Comparison of ENCODE assay signal across 36 cellular contexts in genomic region chr2:45033331-45033730, GRCh38. TPM values are rescaled to one million over a fixed set of nuclear protein-coding genes. Genes with fewer than 3 reads are reported as not detected.
"Had no signal": no experiment of that assay in that cellular context is flagged by ENCODE, and none has a peak within 500 bp of the region (broad histone marks: within the 10 kb centered on the region; RNA-seq: fewer than 3 reads in every experiment).

No MANE protein-coding gene starts in this region.

- H3K4me3 Mint-ChIP-seq: activated CD4-positive, alpha-beta memory T cell treated with anti-CD3 and anti-CD28 coated beads, Interleukin-2, amount 10 ng/mL, durations not matched to agents 7 days and 5 days; activated CD4-positive, alpha-beta T cell treated with anti-CD3 and anti-CD28 coated beads for 36 hours; activated CD4-positive, alpha-beta T cell treated with anti-CD3 and anti-CD28 coated beads, Interleukin-2, amount 10 ng/mL, durations not matched to agents 7 days and 5 days; activated CD8-positive, alpha-beta memory T cell treated with anti-CD3 and anti-CD28 coated beads, Interleukin-2, amount 10 ng/mL, durations not matched to agents 7 days and 5 days; activated CD8-positive, alpha-beta T cell treated with anti-CD3 and anti-CD28 coated beads, Interleukin-2, amount 10 ng/mL, durations not matched to agents 7 days and 5 days; activated naive CD4-positive, alpha-beta T cell treated with anti-CD3 and anti-CD28 coated beads, Interleukin-2, amount 10 ng/mL, durations not matched to agents 7 days and 5 days; activated naive CD4-positive, alpha-beta T cell treated with anti-CD3 and anti-CD28 coated beads, Interleukin-2, amount 50 U/mL, for 24 hours; activated naive CD8-positive, alpha-beta T cell; activated naive CD8-positive, alpha-beta T cell treated with anti-CD3 and anti-CD28 coated beads, Interleukin-2, amount 10 ng/mL, durations not matched to agents 7 days and 5 days; activated naive CD8-positive, alpha-beta T cell treated with anti-CD3 and anti-CD28 coated beads, Interleukin-2, amount 50 U/mL, for 24 hours; activated T-cell treated with anti-CD3 and anti-CD28 coated beads, Interleukin-2, amount 50 U/mL, for 24 hours; brain; central memory CD8-positive, alpha-beta T cell; T-helper 1 cell treated with Interleukin-12 subunit alpha and Interleukin-12 subunit beta and Interleukin-4 antibody, amounts not matched to agents 30 μg/mL and 1 μg/mL, for 36 hours; T-helper 2 cell treated with Interferon-gamma antibody and Interleukin-4, amounts not matched to agents 5 μg/mL and 100 μg/mL, for 36 hours; WTC11 had no signal

- H3K36me3 Mint-ChIP-seq: activated CD8-positive, alpha-beta memory T cell treated with anti-CD3 and anti-CD28 coated beads, Interleukin-2, amount 10 ng/mL, durations not matched to agents 7 days and 5 days; activated naive CD4-positive, alpha-beta T cell treated with anti-CD3 and anti-CD28 coated beads, Interleukin-2, amount 10 ng/mL, durations not matched to agents 7 days and 5 days; activated naive CD4-positive, alpha-beta T cell treated with anti-CD3 and anti-CD28 coated beads, Interleukin-2, amount 50 U/mL, for 24 hours; activated naive CD8-positive, alpha-beta T cell; activated naive CD8-positive, alpha-beta T cell treated with anti-CD3 and anti-CD28 coated beads, Interleukin-2, amount 10 ng/mL, durations not matched to agents 7 days and 5 days; brain; WTC11 had no signal

- DNase-seq: activated CD4-positive, alpha-beta memory T cell treated with anti-CD3 and anti-CD28 coated beads, Interleukin-2, amount 10 ng/mL, durations not matched to agents 7 days and 5 days; activated CD4-positive, alpha-beta T cell treated with anti-CD3 and anti-CD28 coated beads for 1 hour; activated CD4-positive, alpha-beta T cell treated with anti-CD3 and anti-CD28 coated beads for 36 hours; activated CD4-positive, alpha-beta T cell treated with anti-CD3 and anti-CD28 coated beads for 48 hours; activated CD4-positive, alpha-beta T cell treated with anti-CD3 and anti-CD28 coated beads, Interleukin-2, amount 10 ng/mL, durations not matched to agents 7 days and 5 days; activated CD4-positive, alpha-beta T cell treated with anti-CD3 and anti-CD28 coated beads, Interleukin-2, amount 50 U/mL, for 48 hours; activated CD4-positive, CD25-positive, alpha-beta regulatory T cell; activated CD8-positive, alpha-beta memory T cell treated with anti-CD3 and anti-CD28 coated beads for 24 hours; activated CD8-positive, alpha-beta memory T cell treated with anti-CD3 and anti-CD28 coated beads, Interleukin-2, amount 10 ng/mL, durations not matched to agents 7 days and 5 days; activated CD8-positive, alpha-beta memory T cell treated with anti-CD3 and anti-CD28 coated beads, Interleukin-2, amount 50 U/mL, for 48 hours; activated CD8-positive, alpha-beta T cell treated with anti-CD3 and anti-CD28 coated beads, Interleukin-2, amount 10 ng/mL, durations not matched to agents 7 days and 5 days; activated effector memory CD4-positive, alpha-beta T cell treated with Interleukin-2 at 50 U/mL for 16 hours; activated gamma-delta T cell; activated naive CD4-positive, alpha-beta T cell treated with anti-CD3 and anti-CD28 coated beads, Interleukin-2, amount 10 ng/mL, durations not matched to agents 7 days and 5 days; activated naive CD4-positive, alpha-beta T cell treated with Interleukin-2 at 50 U/mL for 16 hours; activated naive CD8-positive, alpha-beta T cell treated with anti-CD3 and anti-CD28 coated beads, Interleukin-2, amount 10 ng/mL, durations not matched to agents 7 days and 5 days; activated naive CD8-positive, alpha-beta T cell treated with anti-CD3 and anti-CD28 coated beads, Interleukin-2, amount 50 U/mL, for 24 hours; activated T-cell treated with anti-CD3 and anti-CD28 coated beads, Interleukin-2, amount 50 U/mL, for 24 hours; activated T-cell treated with anti-CD3 and anti-CD28 coated beads, Interleukin-2, amount 50 U/mL, for 48 hours; amygdala; anterior cingulate cortex; caudate nucleus; cerebellar nuclear complex; T-helper 1 cell; T-helper 2 cell; T-helper 9 cell; WERI-Rb-1 had no signal

- ATAC-seq: activated CD4-positive, alpha-beta T cell treated with anti-CD3 and anti-CD28 coated beads for 36 hours; activated CD4-positive, CD25-positive, alpha-beta regulatory T cell treated with anti-CD3 and anti-CD28 coated beads, Interleukin-2, amount 50 U/mL, for 24 hours; activated CD8-positive, alpha-beta memory T cell treated with anti-CD3 and anti-CD28 coated beads, Interleukin-2, amount 10 ng/mL, durations not matched to agents 7 days and 5 days; activated CD8-positive, alpha-beta T cell treated with anti-CD3 and anti-CD28 coated beads, Interleukin-2, amount 10 ng/mL, durations not matched to agents 7 days and 5 days; activated naive CD8-positive, alpha-beta T cell treated with anti-CD3 and anti-CD28 coated beads, Interleukin-2, amount 50 U/mL, for 24 hours; WTC11 had no signal

- H3K27ac Mint-ChIP-seq: activated CD4-positive, alpha-beta memory T cell treated with anti-CD3 and anti-CD28 coated beads, Interleukin-2, amount 10 ng/mL, durations not matched to agents 7 days and 5 days; activated CD4-positive, alpha-beta T cell treated with anti-CD3 and anti-CD28 coated beads for 36 hours; activated CD4-positive, alpha-beta T cell treated with anti-CD3 and anti-CD28 coated beads, Interleukin-2, amount 10 ng/mL, durations not matched to agents 7 days and 5 days; activated CD8-positive, alpha-beta memory T cell treated with anti-CD3 and anti-CD28 coated beads, Interleukin-2, amount 10 ng/mL, durations not matched to agents 7 days and 5 days; activated CD8-positive, alpha-beta T cell treated with anti-CD3 and anti-CD28 coated beads, Interleukin-2, amount 10 ng/mL, durations not matched to agents 7 days and 5 days; activated naive CD4-positive, alpha-beta T cell treated with anti-CD3 and anti-CD28 coated beads, Interleukin-2, amount 10 ng/mL, durations not matched to agents 7 days and 5 days; activated naive CD4-positive, alpha-beta T cell treated with anti-CD3 and anti-CD28 coated beads, Interleukin-2, amount 50 U/mL, for 24 hours; activated naive CD8-positive, alpha-beta T cell; activated naive CD8-positive, alpha-beta T cell treated with anti-CD3 and anti-CD28 coated beads, Interleukin-2, amount 10 ng/mL, durations not matched to agents 7 days and 5 days; activated naive CD8-positive, alpha-beta T cell treated with anti-CD3 and anti-CD28 coated beads, Interleukin-2, amount 50 U/mL, for 24 hours; activated T-cell treated with anti-CD3 and anti-CD28 coated beads, Interleukin-2, amount 50 U/mL, for 24 hours; activated T-helper 2 cell treated with anti-CD3 and anti-CD28 coated beads, Interferon-gamma antibody, Interleukin-2, Interleukin-4, amounts not matched to agents 10 μg/mL and 5 μg/mL and 100 μg/mL, durations not matched to agents 14 hours and 24 hours and 36 hours; brain; T-helper 1 cell treated with Interleukin-12 subunit alpha and Interleukin-12 subunit beta and Interleukin-4 antibody, amounts not matched to agents 30 μg/mL and 1 μg/mL, for 36 hours; T-helper 2 cell treated with Interferon-gamma antibody and Interleukin-4, amounts not matched to agents 5 μg/mL and 100 μg/mL, for 36 hours; WTC11 had no signal

- H3K4me1 Mint-ChIP-seq: activated CD4-positive, alpha-beta memory T cell treated with anti-CD3 and anti-CD28 coated beads, Interleukin-2, amount 10 ng/mL, durations not matched to agents 7 days and 5 days; activated CD4-positive, alpha-beta T cell treated with anti-CD3 and anti-CD28 coated beads for 36 hours; activated CD4-positive, alpha-beta T cell treated with anti-CD3 and anti-CD28 coated beads, Interleukin-2, amount 10 ng/mL, durations not matched to agents 7 days and 5 days; activated CD8-positive, alpha-beta memory T cell treated with anti-CD3 and anti-CD28 coated beads, Interleukin-2, amount 10 ng/mL, durations not matched to agents 7 days and 5 days; activated naive CD4-positive, alpha-beta T cell treated with anti-CD3 and anti-CD28 coated beads, Interleukin-2, amount 10 ng/mL, durations not matched to agents 7 days and 5 days; activated naive CD4-positive, alpha-beta T cell treated with anti-CD3 and anti-CD28 coated beads, Interleukin-2, amount 50 U/mL, for 24 hours; activated naive CD8-positive, alpha-beta T cell treated with anti-CD3 and anti-CD28 coated beads, Interleukin-2, amount 10 ng/mL, durations not matched to agents 7 days and 5 days; activated naive CD8-positive, alpha-beta T cell treated with anti-CD3 and anti-CD28 coated beads, Interleukin-2, amount 50 U/mL, for 24 hours; central memory CD8-positive, alpha-beta T cell had no signal

- H3K9me3 Mint-ChIP-seq: activated CD4-positive, alpha-beta memory T cell treated with anti-CD3 and anti-CD28 coated beads, Interleukin-2, amount 10 ng/mL, durations not matched to agents 7 days and 5 days; activated CD4-positive, alpha-beta T cell treated with anti-CD3 and anti-CD28 coated beads, Interleukin-2, amount 10 ng/mL, durations not matched to agents 7 days and 5 days; activated naive CD4-positive, alpha-beta T cell treated with anti-CD3 and anti-CD28 coated beads, Interleukin-2, amount 10 ng/mL, durations not matched to agents 7 days and 5 days; activated naive CD4-positive, alpha-beta T cell treated with anti-CD3 and anti-CD28 coated beads, Interleukin-2, amount 50 U/mL, for 24 hours; activated naive CD8-positive, alpha-beta T cell treated with anti-CD3 and anti-CD28 coated beads, Interleukin-2, amount 10 ng/mL, durations not matched to agents 7 days and 5 days; activated naive CD8-positive, alpha-beta T cell treated with anti-CD3 and anti-CD28 coated beads, Interleukin-2, amount 50 U/mL, for 24 hours; activated T-cell treated with anti-CD3 and anti-CD28 coated beads, Interleukin-2, amount 50 U/mL, for 24 hours; activated T-helper 2 cell treated with anti-CD3 and anti-CD28 coated beads, Interferon-gamma antibody, Interleukin-2, Interleukin-4, amounts not matched to agents 10 μg/mL and 5 μg/mL and 100 μg/mL, durations not matched to agents 14 hours and 24 hours and 36 hours; central memory CD8-positive, alpha-beta T cell; T-helper 1 cell treated with Interleukin-12 subunit alpha and Interleukin-12 subunit beta and Interleukin-4 antibody, amounts not matched to agents 30 μg/mL and 1 μg/mL, for 36 hours; T-helper 2 cell treated with Interferon-gamma antibody and Interleukin-4, amounts not matched to agents 5 μg/mL and 100 μg/mL, for 36 hours; WTC11 had no signal

RNA-seq across cellular contexts. Expression of gene SIX2, which starts 24.1 kb away (rescaled TPM):
- total RNA-seq: activated CD4-positive, alpha-beta memory T cell treated with anti-CD3 and anti-CD28 coated beads, Interleukin-2, amount 10 ng/mL, durations not matched to agents 7 days and 5 days; activated CD4-positive, alpha-beta T cell treated with anti-CD3 and anti-CD28 coated beads for 36 hours; activated CD4-positive, alpha-beta T cell treated with anti-CD3 and anti-CD28 coated beads, Interleukin-2, amount 10 ng/mL, durations not matched to agents 7 days and 5 days; activated CD8-positive, alpha-beta memory T cell treated with anti-CD3 and anti-CD28 coated beads, Interleukin-2, amount 10 ng/mL, durations not matched to agents 7 days and 5 days; activated CD8-positive, alpha-beta T cell treated with anti-CD3 and anti-CD28 coated beads, Interleukin-2, amount 10 ng/mL, durations not matched to agents 7 days and 5 days; activated naive CD8-positive, alpha-beta T cell treated with anti-CD3 and anti-CD28 coated beads, Interleukin-2, amount 10 ng/mL, durations not matched to agents 7 days and 5 days; activated T-helper 2 cell treated with anti-CD3 and anti-CD28 coated beads, Interferon-gamma antibody, Interleukin-2, Interleukin-4, amounts not matched to agents 10 μg/mL and 5 μg/mL and 100 μg/mL, durations not matched to agents 14 hours and 24 hours and 36 hours had no signal
